Comparison of ENCODE assay signal across 16 cellular contexts in the genomic region with DNA sequence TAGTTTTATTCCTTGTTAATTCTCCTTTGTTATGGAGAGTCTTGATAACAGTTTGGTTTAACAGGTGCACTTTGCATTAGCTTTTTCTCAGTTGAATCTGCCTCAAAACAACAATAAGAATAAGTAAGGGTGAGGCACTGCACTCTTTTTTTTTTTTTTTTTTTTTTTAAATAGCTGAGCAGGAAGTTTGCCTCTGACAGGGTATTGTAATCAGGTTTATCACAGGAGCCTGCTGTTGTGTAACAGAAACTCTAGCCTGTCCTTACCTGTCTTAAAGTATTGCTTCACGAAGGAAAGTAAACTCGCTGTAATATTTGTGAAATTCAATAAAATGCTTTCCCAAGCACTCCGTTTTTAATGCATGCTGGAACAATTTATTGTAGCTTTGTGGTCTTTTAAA. TPM values are rescaled to one million over a fixed set of nuclear protein-coding genes. Genes with fewer than 3 reads are reported as not detected.
A peak's percentile ranks its signal among the peaks of the same experiment; 100 is the strongest.
DNase-seq lines count a peak whose midpoint lies in the region; ATAC-seq and TF ChIP-seq lines count a peak whose summit lies in the region.
"Had no signal": no experiment of that assay in that cellular context is flagged by ENCODE, and none has a peak within 500 bp of the region (broad histone marks: within the 10 kb centered on the region; RNA-seq: fewer than 3 reads in every experiment).

No MANE protein-coding gene starts in this region.

- no peak overlapping the region for H3K4me3 ChIP-seq in mucosa of descending colon

- H3K36me3 ChIP-seq in mucosa of descending colon (ENCODE audit: low read depth), result no peaks in the 10 kb centered on the region

- H3K9me3 ChIP-seq in mucosa of descending colon, result no peaks in the 10 kb centered on the region

- no peak for TF ChIP-seq CTCF in mucosa of descending colon (IDR thresholded peaks at IDR 0.05)

- H3K4me1 ChIP-seq in mucosa of descending colon (ENCODE audit: low read depth), result no peaks in the 10 kb centered on the region

- ATAC-seq in esophagus mucosa (peak; percentile 83), mucosa of descending colon (peak; percentile 87), HG03521 (IDR thresholded peaks at IDR 0.05; ENCODE audit: unreplicated experiment) (no peak)
- ATAC-seq: left ventricle myocardium superior had no signal

- intact Hi-C loops in mucosa of descending colon (cut with DNase I, micrococcal nuclease), result no loop called here
- intact Hi-C loops in posterior vena cava (cut with DNase I), result loop anchor here in 1 of 2 donors (5.0 kb wide), 1 partner anchor 898 kb away; no protein-coding TSS in a partner anchor

- DNase-seq in NCI-H82 (lab: John Stamatoyannopoulos, UW), result peak; percentile 31
- no peak for DNase-seq in NCI-H82 treated with DMSO at 0.1 percent for 48 hours (lab: John Stamatoyannopoulos, UW; ENCODE audit: unreplicated experiment)
- no peak for DNase-seq in mucosa of descending colon
- DNase-seq in posterior vena cava (ENCODE audit: low spot score), result no peak
- DNase-seq in NCI-H345 treated with DMSO at 0.1 percent for 48 hours (lab: John Stamatoyannopoulos, UW; ENCODE audit: unreplicated experiment), result no peak
- no peak for DNase-seq in NCI-H774 (lab: John Stamatoyannopoulos, UW)
- DNase-seq: activated gamma-delta T cell treated with Interleukin-2 at 50 U/mL for 16 hours; aorta; CD4-positive, alpha-beta memory T cell; hypothalamus; left ventricle myocardium superior; NCI-H2081; NCI-H748 treated with DMSO at 0.1 percent for 48 hours; stimulated activated CD4-positive, alpha-beta T cell treated with anti-CD3 and anti-CD28 coated beads, Interleukin-12 subunit alpha, Interleukin-12 subunit beta, amount 100 ng/mL, for 4 hours had no signal

RNA-seq across cellular contexts. Expression of a gene that starts 52.4 kb away (rescaled TPM):
- total RNA-seq in esophagus mucosa (24.7 TPM), mucosa of descending colon (10 to 100 TPM in 2 of 3 donors, 1 to 10 TPM in 1; 9.4 to 14.1 (median 13.2) TPM), posterior vena cava (10 to 100 TPM; 20.8 to 21.6 TPM)

RNA-seq across cellular contexts. Expression of a gene that starts 55.8 kb away (rescaled TPM):
- 123 TPM for total RNA-seq in esophagus mucosa
- 1 to 10 TPM in 2 of 3 donors, under 1 TPM in 1; 0.41 to 2.0 (median 1.9) TPM for total RNA-seq in mucosa of descending colon
- total RNA-seq in posterior vena cava, result 1 to 10 TPM; 1.9 to 2.3 TPM

Comparison
In these comparisons a context has a peak if more than half of its experiments do, and no peak if none do; other contexts are left out.
1. RNA of a gene that starts 55.8 kb away (total RNA-seq): 123 TPM in esophagus mucosa (single experiment); 1.9 to 2.3 TPM in posterior vena cava and 0.41 to 2.0 TPM in mucosa of descending colon; every median in the first group is over 10 times any median in the second.